20 cellular contexts compared by ENCODE assay signal in the genomic region with DNA sequence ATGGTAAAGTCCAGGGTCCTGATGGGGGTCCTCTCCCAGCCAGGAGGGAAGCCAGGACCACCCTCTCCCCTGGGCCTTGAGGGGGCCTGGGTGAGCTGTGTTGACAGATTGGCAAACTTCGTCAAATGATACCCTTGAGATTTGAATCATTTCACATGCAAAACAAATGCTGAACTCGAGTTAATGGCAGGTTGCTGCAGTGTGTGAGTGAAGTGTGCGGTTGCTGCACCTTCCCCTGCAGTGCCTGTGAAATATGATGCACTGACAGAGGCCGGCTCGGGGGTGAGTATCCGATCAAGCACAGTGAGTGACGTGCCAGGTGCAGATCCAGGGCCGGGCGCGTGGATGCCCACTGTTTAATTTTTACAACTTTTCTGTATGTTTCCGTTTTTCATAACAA. TPM values are rescaled to one million over a fixed set of nuclear protein-coding genes. Genes with fewer than 3 reads are reported as not detected.
DNase-seq lines count a peak whose midpoint lies in the region; ATAC-seq and TF ChIP-seq lines count a peak whose summit lies in the region.
"Had no signal": no experiment of that assay in that cellular context is flagged by ENCODE, and none has a peak within 500 bp of the region (broad histone marks: within the 10 kb centered on the region; RNA-seq: fewer than 3 reads in every experiment).

No MANE protein-coding gene starts in this region.

- peaks cover 5% of the 10 kb centered on the region for H3K4me1 ChIP-seq in mesendoderm (ENCODE audit: control insufficient read depth, low read depth, low read length)
- H3K4me1 ChIP-seq: body of pancreas had no signal

- DNase-seq in DMS79 treated with DMSO at 0.1 percent for 48 hours (lab: John Stamatoyannopoulos, UW), result peak; percentile 80
- peak; percentile 34 for DNase-seq in NCI-H128 (lab: John Stamatoyannopoulos, UW; ENCODE audit: unreplicated experiment)
- DNase-seq in NCI-H526 (lab: John Stamatoyannopoulos, UW), result peak; percentile 34 to 77
- DNase-seq in mesendoderm, result no peak
- no peak for DNase-seq in WERI-Rb-1
- DNase-seq in NOMO-1 treated with DMSO at 0.1 percent for 48 hours (lab: John Stamatoyannopoulos, UW; ENCODE audit: unreplicated experiment), result no peak
- DNase-seq: activated CD4-positive, alpha-beta T cell treated with anti-CD3 and anti-CD28 coated beads for 4 hours; body of pancreas; CD4-positive, alpha-beta memory T cell; effector memory CD8-positive, alpha-beta T cell; H7; kidney glomerular epithelial cell; naive thymus-derived CD8-positive, alpha-beta T cell; PC-9; SIG-M5; stimulated activated naive CD4-positive, alpha-beta T cell; T-cell had no signal

- no peak overlapping the region for H4K5ac ChIP-seq in mesendoderm (ENCODE audit: low read length)

- H3K79me2 ChIP-seq in mesendoderm (ENCODE audit: control insufficient read depth, insufficient read depth, low read length), result no peaks in the 10 kb centered on the region

- H2BK5ac ChIP-seq in mesendoderm (ENCODE audit: low read length), result no peak overlapping the region

- no peak overlapping the region for H3K4me2 ChIP-seq in mesendoderm (ENCODE audit: low read length)
- H3K4me2 ChIP-seq: PC-9 had no signal

- no peaks in the 10 kb centered on the region for H3K79me1 ChIP-seq in mesendoderm (ENCODE audit: low read length)

- H3K9ac ChIP-seq in mesendoderm (ENCODE audit: low read length), result no peak overlapping the region

- no peak overlapping the region for H3K4me3 ChIP-seq in mesendoderm (ENCODE audit: low read length)
- H3K4me3 ChIP-seq in WERI-Rb-1 (ENCODE audit: low read depth, low read length), result no peak overlapping the region
- H3K4me3 ChIP-seq: body of pancreas, PC-9 had no signal

- no peak overlapping the region for H3K56ac ChIP-seq in mesendoderm (ENCODE audit: low read length)

- H3K27ac ChIP-seq in mesendoderm (ENCODE audit: low read depth, low read length) (no peak overlapping the region), WERI-Rb-1 (no peak overlapping the region)
- H3K27ac ChIP-seq: body of pancreas, PC-9 had no signal

- H3K18ac ChIP-seq in mesendoderm (ENCODE audit: low read length), result peak overlapping the region; percentile 65

- ATAC-seq in GM19397 (IDR thresholded peaks at IDR 0.05; ENCODE audit: unreplicated experiment) (no peak), GM19395 (IDR thresholded peaks at IDR 0.05; ENCODE audit: unreplicated experiment) (no peak)
- ATAC-seq: body of pancreas; effector memory CD8-positive, alpha-beta T cell; naive thymus-derived CD8-positive, alpha-beta T cell; T-cell had no signal

- H3K27me3 ChIP-seq in mesendoderm (ENCODE audit: insufficient read depth, low read length, poor library complexity) (no peaks in the 10 kb centered on the region), WERI-Rb-1 (ENCODE audit: insufficient read depth, low read depth, severe bottlenecking) (no peaks in the 10 kb centered on the region)
- H3K27me3 ChIP-seq: body of pancreas had no signal

- H3K4ac ChIP-seq in mesendoderm (ENCODE audit: low read depth, low read length), result no peak overlapping the region

- H2BK120ac ChIP-seq in mesendoderm (ENCODE audit: low read depth, low read length), result no peak overlapping the region

- WGBS in mesendoderm (ENCODE audit: extremely low coverage, insufficient coverage, low lambda C conversion rate), result no CpG with 5 or more reads among the region's 11 CpGs

- no peak overlapping the region for H4K8ac ChIP-seq in mesendoderm (ENCODE audit: low read depth, low read length)

- peaks cover 4% of the 10 kb centered on the region for H3K9me3 ChIP-seq in WERI-Rb-1 (ENCODE audit: severe bottlenecking)
- H3K9me3 ChIP-seq: body of pancreas had no signal

- no peak for TF ChIP-seq CTCF in WERI-Rb-1 (IDR thresholded peaks at IDR 0.05; ENCODE audit: low read depth, low read length)

- no peak overlapping the region for H2AK5ac ChIP-seq in mesendoderm (ENCODE audit: low read length)

- no peak overlapping the region for H2BK15ac ChIP-seq in mesendoderm (replicated peaks; ENCODE audit: low read depth)

- H3K36me3 ChIP-seq in mesendoderm (ENCODE audit: control insufficient read depth, insufficient read depth, low read length) (no peaks in the 10 kb centered on the region), WERI-Rb-1 (no peaks in the 10 kb centered on the region)

- H3K23ac ChIP-seq in mesendoderm (ENCODE audit: low read length), result no peak overlapping the region

RNA-seq across cellular contexts. Expression of gene KRTAP12-1, which starts 5.7 kb away (rescaled TPM):
- polyA plus RNA-seq in mesendoderm (2013, experiment 1 of 2), result 0.18 TPM
- 0.20 TPM for polyA plus RNA-seq in mesendoderm (2013, experiment 2 of 2)
- polyA plus RNA-seq: CD4-positive, alpha-beta memory T cell; naive thymus-derived CD8-positive, alpha-beta T cell; thymus had no signal

RNA-seq across cellular contexts. Expression of gene KRTAP10-12, which starts 9.3 kb away (rescaled TPM):
- not detected for polyA plus RNA-seq in mesendoderm (2013, experiment 1 of 2)
- polyA plus RNA-seq in mesendoderm (2013, experiment 2 of 2), result 0.04 TPM
- polyA plus RNA-seq: CD4-positive, alpha-beta memory T cell; naive thymus-derived CD8-positive, alpha-beta T cell; thymus had no signal

RNA-seq across cellular contexts. Expression of gene KRTAP12-2, which starts 20.9 kb away (rescaled TPM):
- polyA plus RNA-seq in mesendoderm (2013, experiment 1 of 2), result not detected
- not detected for polyA plus RNA-seq in mesendoderm (2013, experiment 2 of 2)
- polyA plus RNA-seq: CD4-positive, alpha-beta memory T cell; naive thymus-derived CD8-positive, alpha-beta T cell; thymus had no signal

RNA-seq across cellular contexts. Expression of gene TSPEAR, which starts 23.7 kb away (rescaled TPM):
- 1.7 TPM for polyA plus RNA-seq in mesendoderm (2013, experiment 1 of 2)
- 1.5 TPM for polyA plus RNA-seq in mesendoderm (2013, experiment 2 of 2)

RNA-seq across cellular contexts. Expression of gene KRTAP12-3, which starts 29.9 kb away (rescaled TPM):
- not detected for polyA plus RNA-seq in mesendoderm (2013, experiment 1 of 2)
- polyA plus RNA-seq in mesendoderm (2013, experiment 2 of 2), result not detected
- polyA plus RNA-seq: naive thymus-derived CD8-positive, alpha-beta T cell; thymus had no signal

Comparison
In these comparisons a context has a peak if more than half of its experiments do, and no peak if none do; other contexts are left out.
1. DNase-seq: peak in DMS79 treated with DMSO at 0.1 percent for 48 hours (single experiment), NCI-H128 (single experiment) and NCI-H526 (2 of 2); none in mesendoderm (single experiment), WERI-Rb-1 (single experiment) and NOMO-1 treated with DMSO at 0.1 percent for 48 hours (single experiment).